ENCODE assay signal across 9 cellular contexts in genomic region chr21:40385883-40386282, GRCh38.
"Had no signal": no experiment of that assay in that cellular context is flagged by ENCODE, and none has a peak within 500 bp of the region (broad histone marks: within the 10 kb centered on the region; RNA-seq: fewer than 3 reads in every experiment).

No MANE protein-coding gene starts in this region.

- H3K27ac ChIP-seq: coronary artery, left ventricle myocardium inferior, lower lobe of right lung, neural progenitor cell, pancreas had no signal

- H3K4me2 ChIP-seq: neural progenitor cell had no signal

- DNase-seq: effector CD4-positive, alpha-beta T cell; mesenchymal stem cell; stimulated activated naive CD4-positive, alpha-beta T cell treated with Interleukin-2 at 50 U/mL for 16 hours had no signal

- H3K9me3 ChIP-seq: left ventricle myocardium inferior, lower lobe of right lung, pancreas had no signal

- H3K4me1 ChIP-seq: left ventricle myocardium inferior, pancreas had no signal

- H2AFZ ChIP-seq: neural progenitor cell had no signal

- H3K36me3 ChIP-seq: left ventricle myocardium inferior, lower lobe of right lung, neural progenitor cell, pancreas had no signal

- H3K27me3 ChIP-seq: neural progenitor cell had no signal

- H3K4me3 ChIP-seq: coronary artery, left ventricle myocardium inferior, lower lobe of right lung, neural progenitor cell, pancreas had no signal

- ATAC-seq: natural killer cell treated with Interleukin-12 subunit alpha and Interleukin-12 subunit beta and Interleukin-15 and Interleukin-18, amount 100 ng/mL, for 72 hours had no signal

- H3K9ac ChIP-seq: neural progenitor cell had no signal
